ENCODE assay signal across 8 cellular contexts in the genomic region with DNA sequence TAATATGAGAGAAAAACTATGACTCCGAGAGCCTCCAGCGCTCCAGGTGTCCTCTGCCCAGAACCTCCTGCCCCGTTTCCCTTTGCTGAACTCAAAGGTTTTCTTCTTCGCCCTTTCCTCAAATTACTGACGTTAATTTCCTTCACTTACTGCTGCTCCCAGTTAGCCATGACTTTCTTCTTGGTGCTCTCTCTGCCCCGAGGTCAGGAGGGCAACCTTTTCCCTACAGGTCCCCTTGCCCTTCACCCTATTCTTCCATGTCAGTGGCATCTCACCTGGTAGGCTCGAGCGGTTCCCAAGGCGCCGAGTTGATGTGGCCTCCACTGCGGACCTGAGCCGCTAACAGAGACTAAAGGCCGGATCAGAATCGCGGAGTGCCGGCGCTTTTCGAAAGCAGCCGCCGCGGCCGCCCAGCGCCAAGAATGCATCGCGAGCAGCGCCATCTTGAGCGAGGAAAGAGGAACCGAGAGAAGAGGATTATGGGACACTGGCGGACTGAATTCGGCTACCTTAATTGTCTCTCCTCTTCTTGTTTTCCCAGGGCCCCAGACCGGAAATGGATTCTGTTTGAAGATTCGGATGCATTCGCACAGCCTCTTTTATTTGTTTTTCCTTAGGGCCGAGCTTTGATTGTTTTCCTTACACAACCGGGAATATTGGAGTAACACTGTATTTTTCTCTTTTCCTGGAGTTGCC. TPM values are rescaled to one million over a fixed set of nuclear protein-coding genes. Genes with fewer than 3 reads are reported as not detected.
A peak's percentile ranks its signal among the peaks of the same experiment; 100 is the strongest.
DNase-seq lines count a peak whose midpoint lies in the region; ATAC-seq and TF ChIP-seq lines count a peak whose summit lies in the region.

TSS of gene ABCB7 (minus strand) at position 454 of the 696 bp plus-strand sequence. CDS start at position 443, 11 bp downstream.

- peaks cover 15% of the 10 kb centered on the region for H3K4me1 ChIP-seq in Karpas-422 (ENCODE audit: low read length)

- H3K36me3 ChIP-seq in Karpas-422 (ENCODE audit: insufficient read depth, low read length) = no peaks in the 10 kb centered on the region; the same call in 1 of the 2 replicates

- no peaks in the 10 kb centered on the region for H3K27me3 ChIP-seq in Karpas-422 (ENCODE audit: low read length)

- H3K4me2 ChIP-seq in Karpas-422 (ENCODE audit: low read depth, low read length, poor library complexity, severe bottlenecking) = peak within 1 kb of the TSS; percentile 80

- H3K27me3 Mint-ChIP-seq in activated T-helper 2 cell treated with anti-CD3 and anti-CD28 coated beads, Interferon-gamma antibody, Interleukin-2, Interleukin-4, amounts not matched to agents 10 μg/mL and 5 μg/mL and 100 μg/mL, durations not matched to agents 14 hours and 24 hours and 36 hours (ENCODE audit: low read depth) = no peaks in the 10 kb centered on the region
- peaks cover 0 to 3% of the 10 kb centered on the region in 2 donors for H3K27me3 Mint-ChIP-seq in natural killer cell treated with Interleukin-12 subunit alpha and Interleukin-12 subunit beta and Interleukin-15 and Interleukin-18, amount 100 ng/mL, for 72 hours

- H3K9me2 ChIP-seq in Karpas-422 (replicated peaks; ENCODE audit: insufficient read depth, low read length) = no peaks in the 10 kb centered on the region

- peak within 1 kb of the TSS; percentile 66 for H2AFZ ChIP-seq in Karpas-422 (ENCODE audit: low read length)

- peak; percentile 23 for TF ChIP-seq CTCF in fibroblast of the aortic adventitia (IDR thresholded peaks at IDR 0.05; ENCODE audit: insufficient read depth, low read length)

- peaks cover 12% of the 10 kb centered on the region for H3K36me3 Mint-ChIP-seq in activated T-helper 2 cell treated with anti-CD3 and anti-CD28 coated beads, Interferon-gamma antibody, Interleukin-2, Interleukin-4, amounts not matched to agents 10 μg/mL and 5 μg/mL and 100 μg/mL, durations not matched to agents 14 hours and 24 hours and 36 hours (ENCODE audit: low read depth)
- H3K36me3 Mint-ChIP-seq in natural killer cell treated with Interleukin-12 subunit alpha and Interleukin-12 subunit beta and Interleukin-15 and Interleukin-18, amount 100 ng/mL, for 72 hours = no peaks in the 10 kb centered on the region

- no peaks in the 10 kb centered on the region for H4K20me1 ChIP-seq in Karpas-422 (ENCODE audit: insufficient read depth, low read depth, low read length)

- ATAC-seq in GM21723 (IDR thresholded peaks at IDR 0.05; ENCODE audit: unreplicated experiment) = peak; percentile 91
- peak; percentile 82 to 87 for ATAC-seq in natural killer cell treated with Interleukin-12 subunit alpha and Interleukin-12 subunit beta and Interleukin-15 and Interleukin-18, amount 100 ng/mL, for 72 hours

- H3K4me3 ChIP-seq in Karpas-422 (ENCODE audit: low read length) (peak within 1 kb of the TSS; percentile 90), fibroblast of the aortic adventitia (ENCODE audit: low read depth, low read length) (peak within 1 kb of the TSS; percentile 77)

- peak within 1 kb of the TSS; percentile 70 for H3K27ac ChIP-seq in Karpas-422 (ENCODE audit: low read length)

- peaks cover 53% of the 10 kb centered on the region for H3K79me2 ChIP-seq in Karpas-422 (ENCODE audit: low read length)

- peak within 1 kb of the TSS; percentile 96 for H3K4me3 Mint-ChIP-seq in activated T-helper 2 cell treated with anti-CD3 and anti-CD28 coated beads, Interferon-gamma antibody, Interleukin-2, Interleukin-4, amounts not matched to agents 10 μg/mL and 5 μg/mL and 100 μg/mL, durations not matched to agents 14 hours and 24 hours and 36 hours (ENCODE audit: low read depth)
- peak within 1 kb of the TSS; percentile 100 for H3K4me3 Mint-ChIP-seq in natural killer cell treated with Interleukin-12 subunit alpha and Interleukin-12 subunit beta and Interleukin-15 and Interleukin-18, amount 100 ng/mL, for 72 hours

- peak within 1 kb of the TSS; percentile 85 for H3K9ac ChIP-seq in Karpas-422 (ENCODE audit: low read length)

- H3K4me1 Mint-ChIP-seq in activated T-helper 2 cell treated with anti-CD3 and anti-CD28 coated beads, Interferon-gamma antibody, Interleukin-2, Interleukin-4, amounts not matched to agents 10 μg/mL and 5 μg/mL and 100 μg/mL, durations not matched to agents 14 hours and 24 hours and 36 hours (ENCODE audit: low read depth) = peaks cover 48% of the 10 kb centered on the region
- peaks cover 10 to 28% of the 10 kb centered on the region in 2 donors for H3K4me1 Mint-ChIP-seq in natural killer cell treated with Interleukin-12 subunit alpha and Interleukin-12 subunit beta and Interleukin-15 and Interleukin-18, amount 100 ng/mL, for 72 hours (ENCODE audit: low read depth in 2 of 2)

- H3K9me3 Mint-ChIP-seq in activated T-helper 2 cell treated with anti-CD3 and anti-CD28 coated beads, Interferon-gamma antibody, Interleukin-2, Interleukin-4, amounts not matched to agents 10 μg/mL and 5 μg/mL and 100 μg/mL, durations not matched to agents 14 hours and 24 hours and 36 hours = no peaks in the 10 kb centered on the region
- H3K9me3 Mint-ChIP-seq in natural killer cell treated with Interleukin-12 subunit alpha and Interleukin-12 subunit beta and Interleukin-15 and Interleukin-18, amount 100 ng/mL, for 72 hours = no peaks in the 10 kb centered on the region

- DNase-seq in DMS79 treated with DMSO at 0.1 percent for 48 hours (lab: John Stamatoyannopoulos, UW) = peak; percentile 86
- peak; percentile 88 for DNase-seq in Karpas-422
- peak; percentile 80 for DNase-seq in RKO (ENCODE audit: low spot score)
- peak; percentile 56 for DNase-seq in activated T-helper 2 cell treated with anti-CD3 and anti-CD28 coated beads, Interferon-gamma antibody, Interleukin-2, Interleukin-4, amounts not matched to agents 10 μg/mL and 5 μg/mL and 100 μg/mL, durations not matched to agents 14 hours and 24 hours and 36 hours (ENCODE audit: low spot score)
- peak; percentile 82 for DNase-seq in fibroblast of the aortic adventitia (ENCODE audit: low read depth)
- peak; percentile 68 for DNase-seq in natural killer cell treated with Interleukin-12 subunit alpha and Interleukin-12 subunit beta and Interleukin-15 and Interleukin-18, amount 100 ng/mL, for 72 hours (ENCODE audit: low spot score)
- DNase-seq in stimulated activated naive CD4-positive, alpha-beta T cell treated with Interleukin-2 at 50 U/mL for 16 hours (lab: John Stamatoyannopoulos, UW) = peak; percentile 48

- no peaks in the 10 kb centered on the region for H3K9me3 ChIP-seq in Karpas-422 (ENCODE audit: low read length)

- H3K27ac Mint-ChIP-seq in activated T-helper 2 cell treated with anti-CD3 and anti-CD28 coated beads, Interferon-gamma antibody, Interleukin-2, Interleukin-4, amounts not matched to agents 10 μg/mL and 5 μg/mL and 100 μg/mL, durations not matched to agents 14 hours and 24 hours and 36 hours = peak within 1 kb of the TSS; percentile 96
- H3K27ac Mint-ChIP-seq in natural killer cell treated with Interleukin-12 subunit alpha and Interleukin-12 subunit beta and Interleukin-15 and Interleukin-18, amount 100 ng/mL, for 72 hours = peak within 1 kb of the TSS; percentile 91 to 99

- intact Hi-C loops in activated T-helper 2 cell treated with anti-CD3 and anti-CD28 coated beads, Interferon-gamma antibody, Interleukin-2, Interleukin-4, amounts not matched to agents 10 μg/mL and 5 μg/mL and 100 μg/mL, durations not matched to agents 14 hours and 24 hours and 36 hours (cut with micrococcal nuclease) = loop anchor here (1.0 to 10.0 kb wide), 4 partner anchors 61 to 544 kb away; partner anchors contain the start of gene RLIM

RNA-seq across cellular contexts. Expression of gene ABCB7, which starts in this region (rescaled TPM):
- total RNA-seq in Karpas-422 (2014; rRNA removed; shearing (Covaris generic); ENCODE audit: low replicate concordance) = 59.3 and 65.3 TPM in 2 replicates
- 53.9 and 54.3 TPM in 2 replicates for total RNA-seq in activated T-helper 2 cell treated with anti-CD3 and anti-CD28 coated beads, Interferon-gamma antibody, Interleukin-2, Interleukin-4, amounts not matched to agents 10 μg/mL and 5 μg/mL and 100 μg/mL, durations not matched to agents 14 hours and 24 hours and 36 hours
- 16.7 and 19.2 TPM in 2 replicates for total RNA-seq in fibroblast of the aortic adventitia (ENCODE audit: low replicate concordance)
- 10 to 100 TPM; 21.6 to 21.7 TPM for total RNA-seq in natural killer cell treated with Interleukin-12 subunit alpha and Interleukin-12 subunit beta and Interleukin-15 and Interleukin-18, amount 100 ng/mL, for 72 hours

Comparison
In these comparisons a context has a peak if more than half of its experiments do, and no peak if none do; other contexts are left out.
1. Peak in every context shown above with its lines: DNase-seq, ATAC-seq, H3K4me3 ChIP-seq and H3K27ac ChIP-seq.